In the genomic region with DNA sequence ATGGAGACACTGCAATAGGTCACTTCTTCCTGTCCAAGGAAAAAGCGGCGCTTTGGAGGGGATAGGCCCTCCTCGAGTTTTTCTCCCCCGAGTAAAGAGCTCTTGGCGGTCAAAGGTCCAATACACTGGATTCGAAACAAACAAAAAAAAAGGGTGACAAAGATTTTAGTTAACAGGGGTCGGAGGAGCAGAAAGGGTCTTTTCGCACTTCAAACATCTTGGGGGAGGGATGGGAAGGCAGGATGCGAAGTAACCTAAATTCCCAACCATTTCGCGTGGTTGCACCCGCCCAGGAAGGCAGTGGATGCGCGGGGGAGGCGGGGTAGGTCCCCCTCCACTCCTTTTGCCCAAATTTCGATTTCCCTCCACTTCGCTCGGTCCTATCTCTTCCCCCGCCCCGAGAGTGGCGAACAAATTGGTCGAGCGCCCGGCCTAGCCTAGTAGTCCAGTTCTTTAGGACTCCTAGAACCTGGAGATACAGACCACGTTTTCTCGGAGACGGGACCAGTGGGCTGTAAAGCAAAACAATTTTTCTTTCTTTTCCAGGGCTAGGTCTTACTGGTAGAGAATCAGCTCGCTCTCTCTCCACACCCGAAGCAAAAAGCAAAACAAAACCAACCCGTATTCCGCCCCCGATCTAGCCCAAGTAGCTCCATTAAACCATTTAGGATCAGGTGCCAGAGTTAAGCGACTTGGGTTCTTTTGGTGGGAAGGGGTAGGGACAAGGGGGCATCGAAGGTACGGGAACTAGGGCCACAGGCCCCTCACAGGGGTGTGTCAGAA, we compare ENCODE assay signal across 8 cellular contexts. TPM values are rescaled to one million over a fixed set of nuclear protein-coding genes. Genes with fewer than 3 reads are reported as not detected.
DNase-seq lines count a peak whose midpoint lies in the region; ATAC-seq and TF ChIP-seq lines count a peak whose summit lies in the region.

No MANE protein-coding gene starts in this region.

- H3K9ac ChIP-seq in liver (ENCODE audit: low read depth in 1 of 2, low read length in 2 of 2), result peak overlapping the region; percentile 84 to 90

- peak in 1 of 2 donors; percentile 1 for TF ChIP-seq RAD21 in liver (IDR thresholded peaks at IDR 0.05)

- TF ChIP-seq CTCF in liver (IDR thresholded peaks at IDR 0.05; ENCODE audit: low read depth, low read length, missing input control), result no peak

- H3K36me3 Mint-ChIP-seq in dendritic cell treated with granulocyte-macrophage colony-stimulating factor and Interleukin-4, amounts not matched to agents 40 ng/mL and 50 ng/mL, for 4 days (ENCODE audit: low read depth), result peaks cover 27% of the 10 kb centered on the region

- H3K27ac ChIP-seq in liver (ENCODE audit: low read depth in 1 of 2, low read length in 2 of 2), result peak overlapping the region; percentile 94 to 98

- H3K4me1 Mint-ChIP-seq in dendritic cell treated with granulocyte-macrophage colony-stimulating factor and Interleukin-4, amounts not matched to agents 40 ng/mL and 50 ng/mL, for 4 days (ENCODE audit: low read depth), result peaks cover 5% of the 10 kb centered on the region

- H3K4me1 ChIP-seq in liver (ENCODE audit: control insufficient read depth in 4 of 4, insufficient read depth in 4 of 4, low read length in 3 of 4), result peaks cover 0 to 8% (median 4%) of the 10 kb centered on the region in 4 donors

- 2% methylated on average over 35 of the region's 35 CpGs for WGBS in liver

- no peaks in the 10 kb centered on the region for H3K27me3 ChIP-seq in liver (ENCODE audit: control insufficient read depth in 4 of 4, insufficient read depth in 4 of 4, low read length in 3 of 4)

- DNase-seq in COR-L47 (lab: John Stamatoyannopoulos, UW), result peak; percentile 6
- peak; percentile 50 for DNase-seq in SW480 (ENCODE audit: low spot score)
- DNase-seq in stimulated activated CD8-positive, alpha-beta memory T cell treated with anti-CD3 and anti-CD28 coated beads, Interleukin-4, amount 100 ng/mL, for 48 hours, result peak; percentile 35
- DNase-seq in NCI-H1436 treated with DMSO at 0.1 percent for 48 hours (lab: John Stamatoyannopoulos, UW), result no peak
- DNase-seq in NOMO-1 (lab: John Stamatoyannopoulos, UW; ENCODE audit: unreplicated experiment in 2 of 2), result no peak

- H3K4me3 Mint-ChIP-seq in dendritic cell treated with granulocyte-macrophage colony-stimulating factor and Interleukin-4, amounts not matched to agents 40 ng/mL and 50 ng/mL, for 4 days, result peak overlapping the region; percentile 95

- peak overlapping the region; percentile 100 for H3K27ac Mint-ChIP-seq in dendritic cell treated with granulocyte-macrophage colony-stimulating factor and Interleukin-4, amounts not matched to agents 40 ng/mL and 50 ng/mL, for 4 days

- peak overlapping the region; percentile 49 to 74 (median 69) for H3K4me3 ChIP-seq in liver (ENCODE audit: low read depth in 1 of 3, low read length in 3 of 3)

- H3K9me3 ChIP-seq in liver (ENCODE audit: control insufficient read depth in 4 of 4, low read length in 3 of 4), result no peaks in the 10 kb centered on the region

- no peaks in the 10 kb centered on the region for H3K27me3 Mint-ChIP-seq in dendritic cell treated with granulocyte-macrophage colony-stimulating factor and Interleukin-4, amounts not matched to agents 40 ng/mL and 50 ng/mL, for 4 days

- intact Hi-C loops in dendritic cell treated with granulocyte-macrophage colony-stimulating factor and Interleukin-4, amounts not matched to agents 40 ng/mL and 50 ng/mL, for 4 days (cut with micrococcal nuclease), result loop anchor here (10.0 kb wide), 2 partner anchors 65 to 125 kb away; no protein-coding TSS in a partner anchor

- no peaks in the 10 kb centered on the region for H3K9me3 Mint-ChIP-seq in dendritic cell treated with granulocyte-macrophage colony-stimulating factor and Interleukin-4, amounts not matched to agents 40 ng/mL and 50 ng/mL, for 4 days

- no peaks in the 10 kb centered on the region for H3K36me3 ChIP-seq in liver (ENCODE audit: control insufficient read depth in 4 of 4, insufficient read depth in 3 of 4, low read depth in 1 of 4, low read length in 3 of 4)

- ATAC-seq in HG03159 (IDR thresholded peaks at IDR 0.05; ENCODE audit: unreplicated experiment), result peak; percentile 1

TF ChIP-seq in liver, 16 proteins besides CTCF, POLR2A, EP300 and RAD21:
- TF ChIP-seq SP1 (IDR thresholded peaks at IDR 0.05), result no peak
- TF ChIP-seq YY1 (IDR thresholded peaks at IDR 0.05), result peak; percentile 20

RNA-seq across cellular contexts. Expression of a gene that starts 2.0 kb away (rescaled TPM):
- total RNA-seq in liver, result 10 to 100 TPM; 32.5 to 71.0 TPM
- 10 to 100 TPM in 1 of 2 donors, 1 to 10 TPM in 1; 9.7 to 15.3 TPM for polyA plus RNA-seq in liver

Comparison
In these comparisons a context has a peak if more than half of its experiments do, and no peak if none do; other contexts are left out.
1. DNase-seq: peak in COR-L47 (single experiment), SW480 (single experiment) and stimulated activated CD8-positive, alpha-beta memory T cell treated with anti-CD3 and anti-CD28 coated beads, Interleukin-4, amount 100 ng/mL, for 48 hours (single experiment); none in NCI-H1436 treated with DMSO at 0.1 percent for 48 hours (single experiment) and NOMO-1 (0 of 2).